Comparison of ENCODE assay signal across 8 cellular contexts in genomic region chr20:59933849-59934585, GRCh38. TPM values are rescaled to one million over a fixed set of nuclear protein-coding genes. Genes with fewer than 3 reads are reported as not detected.
DNase-seq lines count a peak whose midpoint lies in the region; ATAC-seq, FAIRE-seq and TF ChIP-seq lines count a peak whose summit lies in the region.

No MANE protein-coding gene starts in this region.

- DNase-seq in RWPE1 (ENCODE audit: low spot score), result peak; percentile 92
- DNase-seq in activated naive CD4-positive, alpha-beta T cell (lab: John Stamatoyannopoulos, UW), result peak; percentile 40 to 74 (median 47)
- peak; percentile 84 to 85 for DNase-seq in frontal cortex (ENCODE audit: low spot score in 2 of 2)
- DNase-seq in neural progenitor cell (ENCODE audit: low spot score), result peak; percentile 83
- DNase-seq in stomach, result peak; percentile 85

- TF ChIP-seq CTCF in RWPE1 (conservative IDR thresholded peaks at IDR 0.05; ENCODE audit: low read depth) (peak; percentile 100), neural progenitor cell (IDR thresholded peaks at IDR 0.05) (peak; percentile 88), stomach (IDR thresholded peaks at IDR 0.05) (peak in 5 of 7 experiments; percentile 67 to 97 (median 88))

- H4K20me1 ChIP-seq in BLaER1 treated with 17β-estradiol and CSF1 and Interleukin-3, amounts not matched to agents 10 nM and 100 nM, result peaks cover 12 to 36% (median 29%) of the 10 kb centered on the region in 11 experiments; a peak in 15 of 22 replicates
- no peaks in the 10 kb centered on the region for H4K20me1 ChIP-seq in neural progenitor cell (ENCODE audit: low read depth)

- peaks cover 0 to 10% (median 0%) of the 10 kb centered on the region in 11 experiments; a peak in 3 of 22 replicates for H3K36me3 ChIP-seq in BLaER1 treated with 17β-estradiol and CSF1 and Interleukin-3, amounts not matched to agents 10 nM and 100 nM
- no peaks in the 10 kb centered on the region for H3K36me3 ChIP-seq in neural progenitor cell
- H3K36me3 ChIP-seq in stomach, result no peaks in the 10 kb centered on the region

- intact Hi-C loops in stomach (cut with DNase I; ENCODE audit: low total_unique reads), result no loop called here

- no peak overlapping the region for H3K27ac ChIP-seq in BLaER1 treated with 17β-estradiol and CSF1 and Interleukin-3, amounts not matched to agents 10 nM and 100 nM
- H3K27ac ChIP-seq in RWPE1, result peak overlapping the region; percentile 64
- no peak overlapping the region for H3K27ac ChIP-seq in neural progenitor cell
- peak overlapping the region; percentile 70 to 92 (median 83) for H3K27ac ChIP-seq in stomach

- H3K27ac Mint-ChIP-seq in neural progenitor cell, result no peak overlapping the region

- no peak for FAIRE-seq in frontal cortex (lab: Jason Lieb, UNC)

- peaks cover 21 to 33% (median 28%) of the 10 kb centered on the region in 10 experiments for H3K4me1 ChIP-seq in BLaER1 treated with 17β-estradiol and CSF1 and Interleukin-3, amounts not matched to agents 10 nM and 100 nM
- no peaks in the 10 kb centered on the region for H3K4me1 ChIP-seq in neural progenitor cell
- peaks cover 25 to 78% (median 53%) of the 10 kb centered on the region in 4 donors for H3K4me1 ChIP-seq in stomach

- H3K36me3 Mint-ChIP-seq in neural progenitor cell, result peaks cover 5% of the 10 kb centered on the region

- POLR2A ChIA-PET in RWPE1 (lab: Yijun Ruan, JAX; ENCODE audit: low non-redundant PET), result interaction anchor here (0.8 kb wide), 1 partner anchor 9 kb away, joined by 5 read pairs; no protein-coding TSS in a partner anchor

- H3K79me2 ChIP-seq in neural progenitor cell (ENCODE audit: low read depth), result no peaks in the 10 kb centered on the region

- no peaks in the 10 kb centered on the region for H3F3A ChIP-seq in neural progenitor cell (ENCODE audit: low read depth)

- peak overlapping the region; percentile 33 to 76 (median 54) for H3K4me2 ChIP-seq in BLaER1 treated with 17β-estradiol and CSF1 and Interleukin-3, amounts not matched to agents 10 nM and 100 nM
- H3K4me2 ChIP-seq in neural progenitor cell, result peak overlapping the region; percentile 78

- ATAC-seq in GM19328 (IDR thresholded peaks at IDR 0.05; ENCODE audit: unreplicated experiment) (peak; percentile 62), HG03442 (IDR thresholded peaks at IDR 0.05; ENCODE audit: unreplicated experiment) (peak; percentile 85)

- CTCF ChIA-PET in RWPE1 (lab: Yijun Ruan, JAX), result interaction anchor here (0.6 to 2.2 kb wide), 21 partner anchors 10 to 1980 kb away, joined by 3 to 16 read pairs (median 3); no protein-coding TSS in a partner anchor

- H3K27me3 Mint-ChIP-seq in neural progenitor cell (ENCODE audit: insufficient read depth, low read depth), result peaks cover 6% of the 10 kb centered on the region

- peaks cover 0 to 14% (median 6%) of the 10 kb centered on the region in 11 experiments; a peak in 9 of 22 replicates for H3K9me3 ChIP-seq in BLaER1 treated with 17β-estradiol and CSF1 and Interleukin-3, amounts not matched to agents 10 nM and 100 nM (replicated peaks in 1 of 11)
- H3K9me3 ChIP-seq in neural progenitor cell (ENCODE audit: low read depth), result no peaks in the 10 kb centered on the region
- no peaks in the 10 kb centered on the region for H3K9me3 ChIP-seq in stomach

- peak overlapping the region in 6 of 10 experiments; percentile 1 to 48 (median 18); a peak in 7 of 20 replicates for H3K4me3 ChIP-seq in BLaER1 treated with 17β-estradiol and CSF1 and Interleukin-3, amounts not matched to agents 10 nM and 100 nM
- H3K4me3 ChIP-seq in neural progenitor cell (peak overlapping the region; percentile 56), stomach (peak overlapping the region; percentile 62 to 78 (median 73))

- H3K4me1 Mint-ChIP-seq in neural progenitor cell, result peaks cover 31% of the 10 kb centered on the region

- TF ChIP-seq EP300 in stomach (IDR thresholded peaks at IDR 0.05), result no peak

- no peak for TF ChIP-seq POLR2A in stomach (IDR thresholded peaks at IDR 0.05)

- H3K9ac ChIP-seq in BLaER1 treated with 17β-estradiol and CSF1 and Interleukin-3, amounts not matched to agents 10 nM and 100 nM, result no peak overlapping the region
- no peak overlapping the region for H3K9ac ChIP-seq in neural progenitor cell

- WGBS in stomach, 5 donors, result 3 to 13% (median 4%) methylated on average over 18 to 59 of the region's 59 CpGs

- H2AFZ ChIP-seq in neural progenitor cell (replicated peaks), result peak overlapping the region; percentile 91

- no peaks in the 10 kb centered on the region for H3K9me3 Mint-ChIP-seq in neural progenitor cell

- no peaks in the 10 kb centered on the region for H3K27me3 ChIP-seq in BLaER1 treated with 17β-estradiol and CSF1 and Interleukin-3, amounts not matched to agents 10 nM and 100 nM
- H3K27me3 ChIP-seq in neural progenitor cell (peaks cover 59% of the 10 kb centered on the region), stomach (no peaks in the 10 kb centered on the region)

- H3K4me3 Mint-ChIP-seq in neural progenitor cell, result peak overlapping the region; percentile 82

RNA-seq across cellular contexts. Expression of gene SYCP2, which starts 0.6 kb away (rescaled TPM):
- total RNA-seq in frontal cortex, result 4.1 TPM
- total RNA-seq in neural progenitor cell (ENCODE audit: low replicate concordance), result 0.06 and 0.88 TPM in 2 replicates
- total RNA-seq in stomach, result 10 to 100 TPM in 2 of 5 donors, 1 to 10 TPM in 3; 1.4 to 14.6 (median 9.8) TPM
- 1 to 10 TPM; 1.9 to 4.9 (median 2.3) TPM for polyA plus RNA-seq in stomach

RNA-seq across cellular contexts. Expression of gene PPP1R3D, which starts 6.1 kb away (rescaled TPM):
- total RNA-seq in frontal cortex, result 2.4 TPM
- total RNA-seq in neural progenitor cell (ENCODE audit: low replicate concordance), result 0.28 and 0.30 TPM in 2 replicates
- total RNA-seq in stomach, result 1 to 10 TPM in 4 of 5 donors, under 1 TPM in 1; 0.58 to 7.1 (median 5.7) TPM
- polyA plus RNA-seq in stomach, result 1 to 10 TPM; 2.6 to 3.8 (median 3.7) TPM

RNA-seq across cellular contexts. Expression of gene FAM217B, which starts 6.2 kb away (rescaled TPM):
- total RNA-seq in frontal cortex, result 32.6 TPM
- 4.5 and 5.8 TPM in 2 replicates for total RNA-seq in neural progenitor cell (ENCODE audit: low replicate concordance)
- 10 to 100 TPM in 2 of 5 donors, 1 to 10 TPM in 3; 2.3 to 17.9 (median 8.6) TPM for total RNA-seq in stomach
- polyA plus RNA-seq in stomach, result 1 to 10 TPM; 1.6 to 2.3 (median 2.2) TPM

RNA-seq across cellular contexts. Expression of gene CDH26, which starts 24.2 kb away (rescaled TPM):
- 0.41 TPM for total RNA-seq in frontal cortex
- total RNA-seq in neural progenitor cell (ENCODE audit: low replicate concordance), result 0.09 TPM in 1 of 2 replicates, not detected in the other
- 100 to 1,000 TPM in 1 of 5 donors, 1 to 10 TPM in 3, under 1 TPM in 1; 0.45 to 116 (median 5.8) TPM for total RNA-seq in stomach
- 1 to 10 TPM in 1 of 3 donors, under 1 TPM in 1, not detected in 1; 0.25 to 6.0 TPM for polyA plus RNA-seq in stomach

Comparison
In these comparisons a context has a peak if more than half of its experiments do, and no peak if none do; other contexts are left out.
1. H3K27ac ChIP-seq: peak in RWPE1 (single experiment) and stomach (5 of 5); none in BLaER1 treated with 17β-estradiol and CSF1 and Interleukin-3, amounts not matched to agents 10 nM and 100 nM (0 of 11) and neural progenitor cell (single experiment).
2. H3K4me3 ChIP-seq: peak in every context shown above with its lines; median percentile 73 in stomach; 56 in neural progenitor cell; 18 in BLaER1 treated with 17β-estradiol and CSF1 and Interleukin-3, amounts not matched to agents 10 nM and 100 nM.
3. Peak in every context shown above with its lines, with median percentiles within 50 percentile points of each other: DNase-seq and CTCF ChIP-seq.